ENCODE assay signal across 11 cellular contexts in the genomic region with DNA sequence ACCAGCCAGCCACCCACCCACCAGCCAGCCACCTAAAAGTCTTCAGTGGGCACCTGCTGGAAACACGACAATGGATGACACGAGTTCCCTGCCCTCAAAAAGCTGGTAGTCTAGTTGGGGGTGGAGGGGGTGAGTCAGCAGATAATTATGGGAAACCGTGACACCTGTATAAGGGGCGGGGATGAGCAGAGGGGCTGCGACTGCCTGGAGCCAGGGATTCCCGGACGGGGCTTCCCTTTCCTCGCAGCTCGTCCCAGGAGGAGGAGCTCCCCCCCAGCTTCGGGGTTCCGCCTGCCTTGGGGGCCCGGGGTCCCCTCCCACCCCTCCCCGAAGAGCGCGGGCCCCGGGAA. TPM values are rescaled to one million over a fixed set of nuclear protein-coding genes. Genes with fewer than 3 reads are reported as not detected.
DNase-seq lines count a peak whose midpoint lies in the region; ATAC-seq and TF ChIP-seq lines count a peak whose summit lies in the region.
"Had no signal": no experiment of that assay in that cellular context is flagged by ENCODE, and none has a peak within 500 bp of the region (broad histone marks: within the 10 kb centered on the region; RNA-seq: fewer than 3 reads in every experiment).

No MANE protein-coding gene starts in this region.

- TF ChIP-seq EP300 in esophagus muscularis mucosa (IDR thresholded peaks at IDR 0.05), result no peak

- H3K36me3 ChIP-seq in esophagus muscularis mucosa (no peaks in the 10 kb centered on the region), body of pancreas (replicated peaks in 1 of 2; ENCODE audit: insufficient read depth in 1 of 2, low read depth in 2 of 2) (no peaks in the 10 kb centered on the region)
- H3K36me3 ChIP-seq: HAP-1 had no signal

- TF ChIP-seq CTCF in esophagus muscularis mucosa (IDR thresholded peaks at IDR 0.05) (no peak), body of pancreas (IDR thresholded peaks at IDR 0.05) (no peak)

- H3K4me1 ChIP-seq in esophagus muscularis mucosa (peaks cover 35 to 45% (median 45%) of the 10 kb centered on the region in 4 donors), body of pancreas (peaks cover 55% of the 10 kb centered on the region)

- DNase-seq in NCI-H2029 (lab: John Stamatoyannopoulos, UW) (peak; percentile 10), NCI-H2029 treated with DMSO at 0.1 percent for 48 hours (lab: John Stamatoyannopoulos, UW) (no peak), NCI-H2171 treated with DMSO at 0.1 percent for 48 hours (lab: John Stamatoyannopoulos, UW) (peak; percentile 94), esophagus muscularis mucosa (ENCODE audit: extremely low spot score) (no peak), body of pancreas (no peak)
- DNase-seq: cortex of kidney had no signal

- 5% methylated on average over 6 of the region's 16 CpGs for WGBS in esophagus muscularis mucosa
- WGBS in body of pancreas, 2 donors, result 8 to 11% methylated on average over 7 to 16 of the region's 16 CpGs

- ATAC-seq in GM18907 (IDR thresholded peaks at IDR 0.05; ENCODE audit: unreplicated experiment) (no peak), body of pancreas (no peak), GM18498 (IDR thresholded peaks at IDR 0.05; ENCODE audit: unreplicated experiment) (no peak)

- intact Hi-C loops in esophagus muscularis mucosa (cut with DNase I) (loop anchor here (5.0 to 10.0 kb wide), 3 partner anchors 113 to 1054 kb away; a partner anchor contains a TSS), body of pancreas (cut with DNase I) (no loop called here)

- H3K27ac ChIP-seq in esophagus muscularis mucosa (replicated peaks in 1 of 4) (no peak overlapping the region), skin epidermis (peak overlapping the region in 3 of 21 experiments; percentile 6 to 22 (median 15)), body of pancreas (peak overlapping the region in 1 of 4 donors; percentile 3)
- H3K27ac ChIP-seq: C4-2B had no signal

- H3K9me3 ChIP-seq in esophagus muscularis mucosa, result no peaks in the 10 kb centered on the region
- H3K9me3 ChIP-seq in body of pancreas, result no peaks in the 10 kb centered on the region
- H3K9me3 ChIP-seq: HAP-1 had no signal

- peaks cover 0 to 73% (median 29%) of the 10 kb centered on the region in 4 donors for H3K27me3 ChIP-seq in esophagus muscularis mucosa
- H3K27me3 ChIP-seq in body of pancreas, result no peaks in the 10 kb centered on the region

- peak overlapping the region; percentile 45 to 64 (median 50) for H3K4me3 ChIP-seq in esophagus muscularis mucosa
- peak overlapping the region; percentile 3 to 50 (median 34) for H3K4me3 ChIP-seq in skin epidermis
- H3K4me3 ChIP-seq in body of pancreas, result no peak overlapping the region

- TF ChIP-seq POLR2A in esophagus muscularis mucosa (IDR thresholded peaks at IDR 0.05; ENCODE audit: low read depth) (no peak), body of pancreas (IDR thresholded peaks at IDR 0.05) (no peak)

RNA-seq across cellular contexts. Expression of a gene that starts 2.3 kb away (rescaled TPM):
- total RNA-seq in esophagus muscularis mucosa (1 to 10 TPM in 1 of 4 donors, under 1 TPM in 2, not detected in 1; 0.33 to 1.1 (median 0.91) TPM), body of pancreas (1 to 10 TPM in 1 of 2 donors, under 1 TPM in 1; 0.99 to 3.4 TPM)

RNA-seq across cellular contexts. Expression of a gene that starts 31.1 kb away (rescaled TPM):
- total RNA-seq in esophagus muscularis mucosa (10 to 100 TPM; 26.6 to 90.4 (median 77.0) TPM), body of pancreas (10 to 100 TPM; 23.1 to 30.0 TPM)

RNA-seq across cellular contexts. Expression of a gene that starts 57.5 kb away (rescaled TPM):
- total RNA-seq in esophagus muscularis mucosa (10 to 100 TPM; 17.7 to 33.2 (median 23.5) TPM), body of pancreas (100 to 1,000 TPM in 1 of 2 donors, 10 to 100 TPM in 1; 87.7 to 128 TPM)

Comparison
In these comparisons a context has a peak if more than half of its experiments do, and no peak if none do; other contexts are left out.
1. DNase-seq: peak in NCI-H2029 (single experiment) and NCI-H2171 treated with DMSO at 0.1 percent for 48 hours (single experiment); none in NCI-H2029 treated with DMSO at 0.1 percent for 48 hours (single experiment), esophagus muscularis mucosa (single experiment) and body of pancreas (0 of 4).
2. H3K4me3 ChIP-seq: peak in esophagus muscularis mucosa (4 of 4) and skin epidermis (7 of 7); none in body of pancreas (0 of 2).